In genomic region chr17:83089322-83090156, GRCh38 we compare ENCODE assay signal across 17 cellular contexts. TPM values are rescaled to one million over a fixed set of nuclear protein-coding genes. Genes with fewer than 3 reads are reported as not detected.
DNase-seq lines count a peak whose midpoint lies in the region; ATAC-seq, FAIRE-seq and TF ChIP-seq lines count a peak whose summit lies in the region.
"Had no signal": no experiment of that assay in that cellular context is flagged by ENCODE, and none has a peak within 500 bp of the region (broad histone marks: within the 10 kb centered on the region; RNA-seq: fewer than 3 reads in every experiment).

No MANE protein-coding gene starts in this region.

- DNase-seq in LNCaP clone FGC (ENCODE audit: low read depth) (peak; percentile 75), esophagus squamous epithelium (lab: John Stamatoyannopoulos, UW) (no peak), posterior vena cava (ENCODE audit: low spot score) (no peak), urothelium cell line (ENCODE audit: low spot score) (no peak), HuH-7.5 (ENCODE audit: low spot score) (no peak)
- DNase-seq: gastrocnemius medialis; kidney glomerular epithelial cell; NCI-H1105; NCI-H510A; nucleus accumbens; stimulated activated CD4-positive, alpha-beta T cell treated with anti-CD3 and anti-CD28 coated beads, Interleukin-1b, Interleukin-23, amount 100 ng/mL, for 48 hours; WERI-Rb-1 had no signal

- peak overlapping the region in 3 of 11 experiments; percentile 13 to 44 (median 31); a peak in 3 of 22 replicates for H3K9ac ChIP-seq in BLaER1 treated with 17β-estradiol and CSF1 and Interleukin-3, amounts not matched to agents 10 nM and 100 nM

- FAIRE-seq in urothelium cell line (lab: Jason Lieb, UNC), result no peak

- no peak for ATAC-seq in GM21723 (IDR thresholded peaks at IDR 0.05; ENCODE audit: unreplicated experiment)
- ATAC-seq: gastrocnemius medialis had no signal

- peaks cover 69 to 96% (median 95%) of the 10 kb centered on the region in 11 experiments for H4K20me1 ChIP-seq in BLaER1 treated with 17β-estradiol and CSF1 and Interleukin-3, amounts not matched to agents 10 nM and 100 nM

- TF ChIP-seq CTCF in LNCaP clone FGC (IDR thresholded peaks at IDR 0.05; ENCODE audit: control insufficient read depth, extremely low read depth, insufficient read depth) (no peak), esophagus squamous epithelium (IDR thresholded peaks at IDR 0.05) (no peak), nephron (IDR thresholded peaks at IDR 0.05; ENCODE audit: unreplicated experiment in 3 of 3) (no peak)

- peaks cover 3% of the 10 kb centered on the region for H3K27me3 Mint-ChIP-seq in nephron (ENCODE audit: low read depth)
- H3K27me3 Mint-ChIP-seq: B cell had no signal

- H3K4me3 Mint-ChIP-seq in nephron, result peak overlapping the region in 2 of 3 experiments; percentile 9 to 57
- H3K4me3 Mint-ChIP-seq: B cell had no signal

- peaks cover 38 to 80% (median 59%) of the 10 kb centered on the region in 10 experiments for H3K4me1 ChIP-seq in BLaER1 treated with 17β-estradiol and CSF1 and Interleukin-3, amounts not matched to agents 10 nM and 100 nM
- peaks cover 34 to 92% (median 59%) of the 10 kb centered on the region in 3 donors for H3K4me1 ChIP-seq in esophagus squamous epithelium
- H3K4me1 ChIP-seq: HAP-1 had no signal

- intact Hi-C loops in esophagus squamous epithelium (cut with DNase I) (no loop called here), posterior vena cava (cut with DNase I) (no loop called here)

- H3K4me3 ChIP-seq in BLaER1 treated with 17β-estradiol and CSF1 and Interleukin-3, amounts not matched to agents 10 nM and 100 nM, result 0 out of 20 replicates have a peak overlapping the region, but pooled peaks of 1 of the 10 experiments have one; percentile 43
- peak overlapping the region; percentile 5 for H3K4me3 ChIP-seq in LNCaP clone FGC (ENCODE audit: low read depth, low read length)
- peak overlapping the region in 3 of 4 donors; percentile 0 to 21 (median 14) for H3K4me3 ChIP-seq in esophagus squamous epithelium
- H3K4me3 ChIP-seq: gastrocnemius medialis, HAP-1 had no signal

- no peaks in the 10 kb centered on the region for H3K9me3 Mint-ChIP-seq in nephron

- peak overlapping the region in 7 of 11 experiments; percentile 51 to 100 (median 98); a peak in 14 of 22 replicates for H3K4me2 ChIP-seq in BLaER1 treated with 17β-estradiol and CSF1 and Interleukin-3, amounts not matched to agents 10 nM and 100 nM

- peaks cover 13% of the 10 kb centered on the region for H3K36me3 Mint-ChIP-seq in nephron (ENCODE audit: low read depth)

- no peaks in the 10 kb centered on the region for H3K9me3 ChIP-seq in BLaER1 treated with 17β-estradiol and CSF1 and Interleukin-3, amounts not matched to agents 10 nM and 100 nM (replicated peaks in 1 of 11)
- no peaks in the 10 kb centered on the region for H3K9me3 ChIP-seq in esophagus squamous epithelium
- H3K9me3 ChIP-seq: gastrocnemius medialis, HAP-1 had no signal

- H3K27ac Mint-ChIP-seq in nephron, result peak overlapping the region; percentile 46 to 93 (median 76)
- H3K27ac Mint-ChIP-seq: B cell had no signal

- TF ChIP-seq POLR2A in esophagus squamous epithelium (IDR thresholded peaks at IDR 0.05), result no peak

- peak overlapping the region in 2 of 11 experiments; percentile 38 to 41; a peak in 4 of 22 replicates for H3K27ac ChIP-seq in BLaER1 treated with 17β-estradiol and CSF1 and Interleukin-3, amounts not matched to agents 10 nM and 100 nM
- H3K27ac ChIP-seq in esophagus squamous epithelium, result peak overlapping the region; percentile 74 to 95 (median 79)
- H3K27ac ChIP-seq: gastrocnemius medialis, WERI-Rb-1 had no signal

- peaks cover 0 to 36% (median 6%) of the 10 kb centered on the region in 11 experiments; a peak in 11 of 22 replicates for H3K27me3 ChIP-seq in BLaER1 treated with 17β-estradiol and CSF1 and Interleukin-3, amounts not matched to agents 10 nM and 100 nM
- H3K27me3 ChIP-seq in esophagus squamous epithelium, result peaks cover 0 to 3% (median 0%) of the 10 kb centered on the region in 4 donors
- H3K27me3 ChIP-seq: gastrocnemius medialis had no signal

- H3K36me3 ChIP-seq in BLaER1 treated with 17β-estradiol and CSF1 and Interleukin-3, amounts not matched to agents 10 nM and 100 nM, result peaks cover 0 to 95% (median 13%) of the 10 kb centered on the region in 11 experiments; a peak in 15 of 22 replicates
- peaks cover 14 to 83% (median 16%) of the 10 kb centered on the region in 3 donors for H3K36me3 ChIP-seq in esophagus squamous epithelium
- H3K36me3 ChIP-seq: gastrocnemius medialis, WERI-Rb-1 had no signal

- 45 to 53% methylated on average over 18 to 19 of the region's 49 CpGs for WGBS in esophagus squamous epithelium, 2 donors

- H3K4me1 Mint-ChIP-seq in nephron, result peaks cover 26% of the 10 kb centered on the region

RNA-seq across cellular contexts. Expression of gene METRNL, which starts 10.1 kb away (rescaled TPM):
- 100 to 1,000 TPM in 1 of 4 donors, 10 to 100 TPM in 3; 80.3 to 137 (median 87.7) TPM for total RNA-seq in esophagus squamous epithelium
- 100 to 1,000 TPM in 1 of 2 donors, 10 to 100 TPM in 1; 80.5 to 101 TPM for total RNA-seq in posterior vena cava
